In the genomic region with DNA sequence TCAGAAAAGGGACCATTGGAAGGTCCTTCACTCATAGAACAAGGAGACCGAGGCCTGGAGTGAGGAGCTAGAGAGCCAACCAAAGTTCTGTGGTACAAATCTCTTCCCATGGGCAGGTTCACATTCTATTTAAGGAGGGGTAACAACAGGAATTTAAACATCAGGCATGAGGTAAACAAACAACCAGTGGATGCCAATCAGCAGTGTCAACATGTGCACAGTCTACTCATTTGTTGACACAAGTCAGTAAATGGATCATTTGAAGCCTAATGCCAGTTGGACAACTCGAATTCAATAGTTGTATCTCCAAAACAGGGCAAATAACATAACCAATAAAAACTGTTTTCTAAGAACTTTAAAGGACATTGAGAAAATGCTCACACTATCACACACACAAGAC, we compare ENCODE assay signal across 1 cellular context.
A peak's percentile ranks its signal among the peaks of the same experiment; 100 is the strongest.
TF ChIP-seq lines count a peak whose summit lies in the region.

No MANE protein-coding gene starts in this region.

TF ChIP-seq in liver, 16 proteins besides CTCF, POLR2A, EP300 and RAD21 (continued from another document):
- TF ChIP-seq RXRA (IDR thresholded peaks at IDR 0.05) (peak in 1 of 2 donors; percentile 14), GABPA (IDR thresholded peaks at IDR 0.05 in 1 of 2, conservative IDR thresholded peaks at IDR 0.05 in 1 of 2) (no peak), YY1 (IDR thresholded peaks at IDR 0.05) (no peak), FOXA2 (IDR thresholded peaks at IDR 0.05) (peak; percentile 91)
- TF ChIP-seq, protein P1, sequence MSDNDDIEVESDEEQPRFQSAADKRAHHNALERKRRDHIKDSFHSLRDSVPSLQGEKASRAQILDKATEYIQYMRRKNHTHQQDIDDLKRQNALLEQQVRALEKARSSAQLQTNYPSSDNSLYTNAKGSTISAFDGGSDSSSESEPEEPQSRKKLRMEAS (IDR thresholded peaks at IDR 0.05) = peak; percentile 21
